Comparison of ENCODE assay signal across 9 cellular contexts in genomic region chr6:33123732-33124524, GRCh38. TPM values are rescaled to one million over a fixed set of nuclear protein-coding genes. Genes with fewer than 3 reads are reported as not detected.
DNase-seq lines count a peak whose midpoint lies in the region; ATAC-seq and TF ChIP-seq lines count a peak whose summit lies in the region.
"Had no signal": no experiment of that assay in that cellular context is flagged by ENCODE, and none has a peak within 500 bp of the region (broad histone marks: within the 10 kb centered on the region; RNA-seq: fewer than 3 reads in every experiment).

No MANE protein-coding gene starts in this region.

- H3K4me1 Mint-ChIP-seq in chondrocyte (ENCODE audit: low read depth) = no peaks in the 10 kb centered on the region
- no peaks in the 10 kb centered on the region for H3K4me1 Mint-ChIP-seq in activated T-cell treated with anti-CD3 and anti-CD28 coated beads, Interleukin-2, amount 50 U/mL, for 4 hours (ENCODE audit: low read depth)
- H3K4me1 Mint-ChIP-seq: T-cell had no signal

- peaks cover 11% of the 10 kb centered on the region for H3K9me3 Mint-ChIP-seq in chondrocyte (ENCODE audit: low read depth)
- H3K9me3 Mint-ChIP-seq in activated T-cell treated with anti-CD3 and anti-CD28 coated beads, Interleukin-2, amount 50 U/mL, for 4 hours = peaks cover 9% of the 10 kb centered on the region

- TF ChIP-seq EP300 in neural cell (conservative IDR thresholded peaks at IDR 0.05; ENCODE audit: poor library complexity, severe bottlenecking) = no peak

- H3K36me3 Mint-ChIP-seq in chondrocyte (ENCODE audit: low read depth) = peaks cover 3% of the 10 kb centered on the region
- H3K36me3 Mint-ChIP-seq in activated T-cell treated with anti-CD3 and anti-CD28 coated beads, Interleukin-2, amount 50 U/mL, for 4 hours (ENCODE audit: insufficient read depth) = peaks cover 2% of the 10 kb centered on the region
- H3K36me3 Mint-ChIP-seq: T-cell had no signal

- peaks cover 70% of the 10 kb centered on the region for H3K27me3 Mint-ChIP-seq in chondrocyte (ENCODE audit: low read depth)
- peaks cover 20% of the 10 kb centered on the region for H3K27me3 Mint-ChIP-seq in activated T-cell treated with anti-CD3 and anti-CD28 coated beads, Interleukin-2, amount 50 U/mL, for 4 hours (ENCODE audit: low read depth)

- no peaks in the 10 kb centered on the region for H3K9me2 ChIP-seq in neural cell (ENCODE audit: insufficient read depth, low read length)

- TF ChIP-seq CTCF in chondrocyte (IDR thresholded peaks at IDR 0.05) = peak; percentile 77
- peak; percentile 46 for TF ChIP-seq CTCF in neural cell (IDR thresholded peaks at IDR 0.05; ENCODE audit: poor library complexity, severe bottlenecking)

- H3K4me3 ChIP-seq in neural cell (ENCODE audit: low read length) = no peak overlapping the region

- H3F3A ChIP-seq in neural cell (ENCODE audit: insufficient read depth, low read length, poor library complexity, severe bottlenecking) = no peaks in the 10 kb centered on the region

- ATAC-seq in HG02798 (IDR thresholded peaks at IDR 0.05; ENCODE audit: poor library complexity, unreplicated experiment) = no peak
- no peak for ATAC-seq in activated T-cell treated with anti-CD3 and anti-CD28 coated beads, Interleukin-2, amount 50 U/mL, for 4 hours
- ATAC-seq: T-cell had no signal

- no peak overlapping the region for H3K27ac Mint-ChIP-seq in chondrocyte (ENCODE audit: unreplicated experiment)
- H3K27ac Mint-ChIP-seq: T-cell had no signal

- no peak overlapping the region for H3K9ac ChIP-seq in neural cell (ENCODE audit: low read length)

- no peaks in the 10 kb centered on the region for H3K27me3 ChIP-seq in neural cell (ENCODE audit: insufficient read depth, low read depth, low read length)

- peaks cover 2% of the 10 kb centered on the region for H3K79me2 ChIP-seq in neural cell (replicated peaks; ENCODE audit: insufficient read depth, low read length)

- H3K27ac ChIP-seq in neural cell (ENCODE audit: low read length) = no peak overlapping the region

- H3K9me3 ChIP-seq in neural cell (ENCODE audit: low read length) = peaks cover 11% of the 10 kb centered on the region

- H4K20me1 ChIP-seq in neural cell (ENCODE audit: insufficient read depth) = no peaks in the 10 kb centered on the region

- no peak overlapping the region for H2AFZ ChIP-seq in neural cell (ENCODE audit: low read depth, low read length)

- no peaks in the 10 kb centered on the region for H3K36me3 ChIP-seq in neural cell (ENCODE audit: insufficient read depth, low read length)

- H3K4me3 Mint-ChIP-seq in chondrocyte (ENCODE audit: unreplicated experiment) = no peak overlapping the region
- H3K4me3 Mint-ChIP-seq in activated T-cell treated with anti-CD3 and anti-CD28 coated beads, Interleukin-2, amount 50 U/mL, for 4 hours = no peak overlapping the region
- H3K4me3 Mint-ChIP-seq: T-cell had no signal

- no peak overlapping the region for H3K4me2 ChIP-seq in neural cell (ENCODE audit: low read length)

- DNase-seq in COR-L47 (lab: John Stamatoyannopoulos, UW) (peak; percentile 21), HCEC 1CT (peak; percentile 27), NCI-H748 (lab: John Stamatoyannopoulos, UW; ENCODE audit: unreplicated experiment) (peak; percentile 81), chondrocyte (ENCODE audit: low spot score) (no peak), NCI-H345 (lab: John Stamatoyannopoulos, UW) (no peak)
- DNase-seq in activated T-cell treated with anti-CD3 and anti-CD28 coated beads, Interleukin-2, amount 50 U/mL, for 4 hours = no peak

- peak; percentile 37 for TF ChIP-seq RAD21 in neural cell (conservative IDR thresholded peaks at IDR 0.05)

TF ChIP-seq in neural cell, 6 proteins besides CTCF, POLR2A, EP300 and RAD21:
- no peak for TF ChIP-seq EZH2 (IDR thresholded peaks at IDR 0.05; ENCODE audit: borderline replicate concordance, insufficient read depth, low read length, poor library complexity, severe bottlenecking)
- no peak for TF ChIP-seq TAF1 (IDR thresholded peaks at IDR 0.05; ENCODE audit: low read depth)
- peak; percentile 43 for TF ChIP-seq SMC3 (conservative IDR thresholded peaks at IDR 0.05; ENCODE audit: poor library complexity)
- TF ChIP-seq REST (IDR thresholded peaks at IDR 0.05; ENCODE audit: borderline replicate concordance) = no peak
- no peak for TF ChIP-seq MXI1 (conservative IDR thresholded peaks at IDR 0.05; ENCODE audit: poor library complexity, severe bottlenecking)
TF ChIP-seq in neural cell: peak in this region for 1.

RNA-seq across cellular contexts. Expression of gene HLA-DPB1, which starts 48.1 kb away (rescaled TPM):
- total RNA-seq in chondrocyte = 2.8 to 2.9 TPM (median 2.8 TPM) in 3 replicates
- 2.3 TPM in 1 of 2 replicates, not detected in the other for polyA plus RNA-seq in neural cell
- 3.7 and 3.9 TPM in 2 replicates for polyA minus RNA-seq in neural cell
- 1 to 10 TPM; 6.0 to 9.8 (median 6.3) TPM for total RNA-seq in activated T-cell treated with anti-CD3 and anti-CD28 coated beads, Interleukin-2, amount 50 U/mL, for 4 hours

RNA-seq across cellular contexts. Expression of gene HLA-DPA1, which starts 50.5 kb away (rescaled TPM):
- 0.65 to 1.3 TPM (median 1.2 TPM) in 3 replicates for total RNA-seq in chondrocyte
- polyA plus RNA-seq in neural cell = not detected in 2 replicates
- polyA minus RNA-seq in neural cell = not detected in 2 replicates
- 10 to 100 TPM; 18.0 to 31.5 (median 19.8) TPM for total RNA-seq in activated T-cell treated with anti-CD3 and anti-CD28 coated beads, Interleukin-2, amount 50 U/mL, for 4 hours

Comparison
In these comparisons a context has a peak if more than half of its experiments do, and no peak if none do; other contexts are left out.
1. DNase-seq: peak in COR-L47 (single experiment), HCEC 1CT (single experiment) and NCI-H748 (single experiment); none in chondrocyte (single experiment), activated T-cell treated with anti-CD3 and anti-CD28 coated beads, Interleukin-2, amount 50 U/mL, for 4 hours (single experiment) and NCI-H345 (single experiment).